ENCODE assay signal across 22 cellular contexts in the genomic region with DNA sequence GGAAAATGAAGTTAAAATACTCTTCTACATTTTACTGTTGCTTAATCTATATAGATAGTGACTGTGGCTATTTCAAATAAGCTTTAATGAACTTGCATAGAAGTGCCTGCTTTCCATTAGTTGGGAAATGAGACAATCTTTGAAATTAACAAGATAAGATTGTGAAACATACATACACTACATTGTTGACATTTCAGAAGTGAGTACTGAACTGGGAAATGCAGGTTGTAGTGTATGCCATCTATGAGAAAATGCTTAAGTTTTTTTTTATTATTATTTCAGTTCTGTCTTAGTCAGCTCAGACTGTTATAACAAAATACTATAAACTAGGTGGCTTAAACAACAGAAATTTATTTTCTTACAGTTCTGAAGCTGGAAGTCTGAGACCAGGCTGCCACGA.
"Had no signal": no experiment of that assay in that cellular context is flagged by ENCODE, and none has a peak within 500 bp of the region (broad histone marks: within the 10 kb centered on the region; RNA-seq: fewer than 3 reads in every experiment).

No MANE protein-coding gene starts in this region.

- H3K4me3 Mint-ChIP-seq: memory B cell; natural killer cell treated with Interleukin-12 subunit alpha and Interleukin-12 subunit beta and Interleukin-15 and Interleukin-18, amount 100 ng/mL, for 72 hours; neural progenitor cell; stimulated activated effector memory CD8-positive, alpha-beta T cell treated with anti-CD3 and anti-CD28 coated beads, Interleukin-12 subunit alpha, Interleukin-12 subunit beta, amount 100 ng/mL, for 72 hours had no signal

- H3K36me3 ChIP-seq: left ventricle myocardium inferior, lower lobe of right lung, neural progenitor cell, pancreas, tibial artery had no signal

- H3K4me3 ChIP-seq: coronary artery, hepatocyte, left ventricle myocardium inferior, lower lobe of right lung, neural progenitor cell, pancreas, smooth muscle cell, tibial artery had no signal

- H3K27me3 ChIP-seq: hepatocyte, neural progenitor cell, pancreas, tibial artery had no signal

- H3K9ac ChIP-seq: neural progenitor cell had no signal

- H3K36me3 Mint-ChIP-seq: memory B cell; natural killer cell treated with Interleukin-12 subunit alpha and Interleukin-12 subunit beta and Interleukin-15 and Interleukin-18, amount 100 ng/mL, for 72 hours; neural progenitor cell; stimulated activated effector memory CD8-positive, alpha-beta T cell treated with anti-CD3 and anti-CD28 coated beads, Interleukin-12 subunit alpha, Interleukin-12 subunit beta, amount 100 ng/mL, for 72 hours had no signal

- DNase-seq: effector CD4-positive, alpha-beta T cell; foreskin melanocyte; head of caudate nucleus; kidney; left cardiac atrium; left ventricle myocardium inferior; lower lobe of right lung; midbrain; nucleus accumbens; pancreas; right cardiac atrium; stimulated activated CD4-positive, alpha-beta T cell treated with anti-CD3 and anti-CD28 coated beads, Interleukin-2, amount 100 ng/mL, for 48 hours; stimulated activated naive CD8-positive, alpha-beta T cell treated with anti-CD3 and anti-CD28 coated beads, Interleukin-15, Interleukin-2, amounts not matched to agents 100 U/mL and 50 U/mL, for 24 hours; tibial artery had no signal

- H2AFZ ChIP-seq: hepatocyte, neural progenitor cell had no signal

- H3K27me3 Mint-ChIP-seq: memory B cell, progenitor cell of endocrine pancreas had no signal

- H3K4me1 ChIP-seq: left ventricle myocardium inferior, lower lobe of right lung, pancreas had no signal

- H3K4me1 Mint-ChIP-seq: stimulated activated effector memory CD8-positive, alpha-beta T cell treated with anti-CD3 and anti-CD28 coated beads, Interleukin-12 subunit alpha, Interleukin-12 subunit beta, amount 100 ng/mL, for 72 hours had no signal

- H3K27ac ChIP-seq: coronary artery, hepatocyte, left ventricle myocardium inferior, lower lobe of right lung, neural progenitor cell, pancreas, tibial artery had no signal

- H3K9me3 Mint-ChIP-seq: memory B cell; neural progenitor cell; stimulated activated effector memory CD8-positive, alpha-beta T cell treated with anti-CD3 and anti-CD28 coated beads, Interleukin-12 subunit alpha, Interleukin-12 subunit beta, amount 100 ng/mL, for 72 hours had no signal

- H3K79me2 ChIP-seq: hepatocyte had no signal

- H3K27ac Mint-ChIP-seq: memory B cell; natural killer cell treated with Interleukin-12 subunit alpha and Interleukin-12 subunit beta and Interleukin-15 and Interleukin-18, amount 100 ng/mL, for 72 hours; neural progenitor cell; progenitor cell of endocrine pancreas; stimulated activated effector memory CD8-positive, alpha-beta T cell treated with anti-CD3 and anti-CD28 coated beads, Interleukin-12 subunit alpha, Interleukin-12 subunit beta, amount 100 ng/mL, for 72 hours had no signal

- H3K9me3 ChIP-seq: left ventricle myocardium inferior, lower lobe of right lung, pancreas, tibial artery had no signal

- H3K4me2 ChIP-seq: hepatocyte, neural progenitor cell, smooth muscle cell had no signal
